Comparison of ENCODE assay signal across 1 cellular context in genomic region chr11:62861564-62862192, GRCh38.
A peak's percentile ranks its signal among the peaks of the same experiment; 100 is the strongest.
TF ChIP-seq lines count a peak whose summit lies in the region.

No MANE protein-coding gene starts in this region.

TF ChIP-seq in HEK293, 187 proteins besides CTCF, POLR2A, EP300 and RAD21:
- TF ChIP-seq OSR2 (tag by site-specific recombination; IDR thresholded peaks at IDR 0.05) (0 out of 2 replicates have a peak, but pooled peaks have one; percentile 26), ZNF335 (tag by site-specific recombination; conservative IDR thresholded peaks at IDR 0.05) (peak; percentile 18; the same call in 1 of the 2 replicates), ZBTB17 (tag by site-specific recombination; IDR thresholded peaks at IDR 0.05) (peak; percentile 68), ZNF600 (tag by site-specific recombination; IDR thresholded peaks at IDR 0.05) (peak; percentile 71), ZNF394 (tag by site-specific recombination; IDR thresholded peaks at IDR 0.05; ENCODE audit: borderline replicate concordance) (0 out of 2 replicates have a peak, but pooled peaks have one; percentile 56)
